17 cellular contexts compared by ENCODE assay signal in the genomic region with DNA sequence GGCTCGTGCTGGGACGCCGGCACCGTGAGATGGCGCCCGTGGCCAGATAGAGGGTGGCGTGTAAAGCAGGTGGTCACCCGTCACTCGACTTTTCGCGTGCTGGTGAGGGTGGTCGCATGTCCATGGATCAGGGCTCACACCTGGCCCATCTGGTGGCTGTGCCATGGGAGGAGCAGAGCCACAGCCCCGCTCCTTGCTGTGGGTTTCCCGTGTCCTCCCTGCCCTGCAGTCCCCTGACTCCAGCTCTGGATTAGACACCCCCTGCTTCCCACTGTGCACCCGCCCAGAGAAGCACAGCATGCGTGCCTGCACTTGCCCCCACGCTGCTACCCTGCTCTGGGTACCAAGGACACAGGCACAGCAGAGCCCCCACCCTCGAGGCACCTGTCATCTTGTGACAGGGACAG. TPM values are rescaled to one million over a fixed set of nuclear protein-coding genes. Genes with fewer than 3 reads are reported as not detected.
DNase-seq lines count a peak whose midpoint lies in the region; ATAC-seq and TF ChIP-seq lines count a peak whose summit lies in the region.
"Had no signal": no experiment of that assay in that cellular context is flagged by ENCODE, and none has a peak within 500 bp of the region (broad histone marks: within the 10 kb centered on the region; RNA-seq: fewer than 3 reads in every experiment).

No MANE protein-coding gene starts in this region.

- intact Hi-C loops in activated CD4-positive, alpha-beta memory T cell treated with anti-CD3 and anti-CD28 coated beads for 36 hours (cut with micrococcal nuclease) = no loop called here
- intact Hi-C loops in gastrocnemius medialis (cut with DNase I; ENCODE audit: low total_unique reads) = loop anchor here (1.0 to 5.0 kb wide), 2 partner anchors 68 to 418 kb away; a partner anchor contains a TSS

- peaks cover 45% of the 10 kb centered on the region for H3K79me2 ChIP-seq in Loucy (ENCODE audit: insufficient read depth, low read length)
- H3K79me2 ChIP-seq: parathyroid adenoma had no signal

- H3K36me3 ChIP-seq in Loucy (ENCODE audit: insufficient read depth, low read length) (no peaks in the 10 kb centered on the region), endodermal cell (ENCODE audit: control insufficient read depth, insufficient read depth, low read length) (peaks cover under 1% of the 10 kb centered on the region), gastrocnemius medialis (peaks cover 0 to 10% of the 10 kb centered on the region in 2 donors)

- H3K9me3 Mint-ChIP-seq in activated CD4-positive, alpha-beta memory T cell treated with anti-CD3 and anti-CD28 coated beads, Interleukin-2, amount 10 ng/mL, durations not matched to agents 7 days and 5 days = peaks cover 5% of the 10 kb centered on the region
- H3K9me3 Mint-ChIP-seq in activated CD4-positive, alpha-beta memory T cell treated with anti-CD3 and anti-CD28 coated beads for 36 hours = no peaks in the 10 kb centered on the region
- no peaks in the 10 kb centered on the region for H3K9me3 Mint-ChIP-seq in endodermal cell

- H3K4me2 ChIP-seq in Loucy (ENCODE audit: low read depth, low read length, poor library complexity, severe bottlenecking) = peak overlapping the region; percentile 97

- H3K9ac ChIP-seq in Loucy (ENCODE audit: low read depth, low read length, poor library complexity, severe bottlenecking) (peak overlapping the region; percentile 99), endodermal cell (ENCODE audit: extremely low read depth, low read length, poor library complexity, severe bottlenecking) (no peak overlapping the region)
- H3K9ac ChIP-seq: parathyroid adenoma had no signal

- DNase-seq in activated CD4-positive, alpha-beta memory T cell treated with anti-CD3 and anti-CD28 coated beads, Interleukin-2, amount 10 ng/mL, durations not matched to agents 7 days and 5 days = no peak
- no peak for DNase-seq in activated CD4-positive, alpha-beta memory T cell treated with anti-CD3 and anti-CD28 coated beads for 36 hours
- DNase-seq in endodermal cell = no peak
- no peak for DNase-seq in gastrocnemius medialis
- DNase-seq in NCI-H2081 treated with DMSO at 0.1 percent for 48 hours (lab: John Stamatoyannopoulos, UW) = no peak
- no peak for DNase-seq in SW 1271 (lab: John Stamatoyannopoulos, UW)
- DNase-seq: activated CD4-positive, alpha-beta T cell treated with anti-CD3 and anti-CD28 coated beads for 4 hours; COR-L47; foreskin fibroblast; NCI-H1436 treated with DMSO at 0.1 percent for 48 hours; NK-92 treated with Interleukin-12 subunit alpha and Interleukin-12 subunit beta, amount 100 ng/mL, for 24 hours had no signal

- H3K4me1 ChIP-seq in Loucy (ENCODE audit: insufficient read depth, low read length, poor library complexity, severe bottlenecking) = peaks cover 18% of the 10 kb centered on the region
- peaks cover 3% of the 10 kb centered on the region for H3K4me1 ChIP-seq in endodermal cell (ENCODE audit: control insufficient read depth, insufficient read depth, low read length)
- peaks cover 19 to 27% of the 10 kb centered on the region in 2 donors for H3K4me1 ChIP-seq in gastrocnemius medialis

- CTCF ChIA-PET in activated CD4-positive, alpha-beta memory T cell treated with anti-CD3 and anti-CD28 coated beads, Interleukin-2, amount 10 ng/mL, durations not matched to agents 7 days and 5 days (lab: Charles Lee) = interaction anchor here (1.0 to 4.0 kb wide), 3 partner anchors 11 to 153 kb away, joined by 3 to 40 read pairs (median 33); no protein-coding TSS in a partner anchor
- CTCF ChIA-PET in activated CD4-positive, alpha-beta memory T cell treated with anti-CD3 and anti-CD28 coated beads for 36 hours (lab: Charles Lee) = interaction anchor here (0.7 to 5.8 kb wide), 4 partner anchors 22 to 151 kb away, joined by 3 to 122 read pairs (median 31); a partner anchor contains a TSS

- H3K27ac ChIP-seq in endodermal cell (ENCODE audit: low read depth, low read length) (no peak overlapping the region), gastrocnemius medialis (peak overlapping the region; percentile 93 to 100 (median 97))
- H3K27ac ChIP-seq: parathyroid adenoma had no signal

- H3K27me3 ChIP-seq in Loucy (ENCODE audit: insufficient read depth, low read length, poor library complexity, severe bottlenecking) (no peaks in the 10 kb centered on the region), endodermal cell (ENCODE audit: control insufficient read depth, insufficient read depth, low read length, poor library complexity, severe bottlenecking) (no peaks in the 10 kb centered on the region), gastrocnemius medialis (no peaks in the 10 kb centered on the region)

- H3K9me3 ChIP-seq in Loucy (ENCODE audit: insufficient read depth, low read depth, low read length) = no peaks in the 10 kb centered on the region
- H3K9me3 ChIP-seq in endodermal cell (ENCODE audit: control insufficient read depth, low read length) = no peaks in the 10 kb centered on the region
- no peaks in the 10 kb centered on the region for H3K9me3 ChIP-seq in gastrocnemius medialis

- H3K9me2 ChIP-seq in Loucy (replicated peaks; ENCODE audit: low read depth, low read length) = no peaks in the 10 kb centered on the region

- POLR2A ChIA-PET in activated CD4-positive, alpha-beta memory T cell treated with anti-CD3 and anti-CD28 coated beads, Interleukin-2, amount 10 ng/mL, durations not matched to agents 7 days and 5 days (lab: Charles Lee) = interaction anchor here (1.0 to 1.4 kb wide), 4 partner anchors 11 to 30 kb away, joined by 3 to 4 read pairs (median 3); no protein-coding TSS in a partner anchor
- POLR2A ChIA-PET in activated CD4-positive, alpha-beta memory T cell treated with anti-CD3 and anti-CD28 coated beads for 36 hours (lab: Charles Lee) = no interaction called here

- H4K20me1 ChIP-seq in Loucy (ENCODE audit: insufficient read depth, low read length, poor library complexity, severe bottlenecking) = peaks cover 6% of the 10 kb centered on the region

- TF ChIP-seq POLR2A in gastrocnemius medialis (IDR thresholded peaks at IDR 0.05) = no peak

- H3K27me3 Mint-ChIP-seq in activated CD4-positive, alpha-beta memory T cell treated with anti-CD3 and anti-CD28 coated beads, Interleukin-2, amount 10 ng/mL, durations not matched to agents 7 days and 5 days = peaks cover 8% of the 10 kb centered on the region
- peaks cover under 1% of the 10 kb centered on the region for H3K27me3 Mint-ChIP-seq in activated CD4-positive, alpha-beta memory T cell treated with anti-CD3 and anti-CD28 coated beads for 36 hours
- H3K27me3 Mint-ChIP-seq in endodermal cell (ENCODE audit: insufficient read depth) = peaks cover 8% of the 10 kb centered on the region

- WGBS in endodermal cell (ENCODE audit: insufficient coverage in 1 of 2, insufficient read length in 1 of 2), 2 experiments = 94 to 95% methylated on average over 10 to 18 of the region's 18 CpGs

- no peak overlapping the region for H2AFZ ChIP-seq in Loucy (ENCODE audit: low read length)
- H2AFZ ChIP-seq: parathyroid adenoma had no signal

- H3K27ac Mint-ChIP-seq in activated CD4-positive, alpha-beta memory T cell treated with anti-CD3 and anti-CD28 coated beads, Interleukin-2, amount 10 ng/mL, durations not matched to agents 7 days and 5 days = no peak overlapping the region
- no peak overlapping the region for H3K27ac Mint-ChIP-seq in activated CD4-positive, alpha-beta memory T cell treated with anti-CD3 and anti-CD28 coated beads for 36 hours
- H3K27ac Mint-ChIP-seq in endodermal cell = no peak overlapping the region
- H3K27ac Mint-ChIP-seq: stimulated activated naive CD8-positive, alpha-beta T cell treated with anti-CD3 and anti-CD28 coated beads, Interleukin-15, Interleukin-2, amounts not matched to agents 100 ng/mL and 50 ng/mL, for 24 hours; T-helper 2 cell treated with Interferon-gamma antibody and Interleukin-4, amounts not matched to agents 5 μg/mL and 100 μg/mL, for 36 hours had no signal

- ATAC-seq in gastrocnemius medialis = no peak
- ATAC-seq in HG02852 (IDR thresholded peaks at IDR 0.05; ENCODE audit: unreplicated experiment) = no peak
- ATAC-seq: Right ventricle myocardium inferior had no signal

- H3K4me3 ChIP-seq in Loucy (ENCODE audit: low read length, poor library complexity, severe bottlenecking) (peak overlapping the region; percentile 77), endodermal cell (ENCODE audit: low read length) (no peak overlapping the region), gastrocnemius medialis (no peak overlapping the region)

- no peaks in the 10 kb centered on the region for H3F3A ChIP-seq in Loucy (ENCODE audit: low read depth)

- peak overlapping the region; percentile 24 for H3K4me3 Mint-ChIP-seq in activated CD4-positive, alpha-beta memory T cell treated with anti-CD3 and anti-CD28 coated beads, Interleukin-2, amount 10 ng/mL, durations not matched to agents 7 days and 5 days
- no peak overlapping the region for H3K4me3 Mint-ChIP-seq in activated CD4-positive, alpha-beta memory T cell treated with anti-CD3 and anti-CD28 coated beads for 36 hours
- peak overlapping the region; percentile 71 for H3K4me3 Mint-ChIP-seq in endodermal cell

- H3K36me3 Mint-ChIP-seq in activated CD4-positive, alpha-beta memory T cell treated with anti-CD3 and anti-CD28 coated beads, Interleukin-2, amount 10 ng/mL, durations not matched to agents 7 days and 5 days (ENCODE audit: low read depth) = peaks cover 6% of the 10 kb centered on the region
- no peaks in the 10 kb centered on the region for H3K36me3 Mint-ChIP-seq in activated CD4-positive, alpha-beta memory T cell treated with anti-CD3 and anti-CD28 coated beads for 36 hours
- peaks cover 4% of the 10 kb centered on the region for H3K36me3 Mint-ChIP-seq in endodermal cell (ENCODE audit: low read depth)

- in situ Hi-C loops in gastrocnemius medialis (cut with MboI; ENCODE audit: low sequenced_read_pairs in 4 of 4) = loop anchor here (5.0 kb wide), 2 partner anchors 153 to 158 kb away; a partner anchor contains a TSS

- peaks cover 12% of the 10 kb centered on the region for H3K4me1 Mint-ChIP-seq in activated CD4-positive, alpha-beta memory T cell treated with anti-CD3 and anti-CD28 coated beads, Interleukin-2, amount 10 ng/mL, durations not matched to agents 7 days and 5 days
- peaks cover 11% of the 10 kb centered on the region for H3K4me1 Mint-ChIP-seq in activated CD4-positive, alpha-beta memory T cell treated with anti-CD3 and anti-CD28 coated beads for 36 hours (ENCODE audit: low read depth)
- no peaks in the 10 kb centered on the region for H3K4me1 Mint-ChIP-seq in endodermal cell

- TF ChIP-seq CTCF in Loucy (conservative IDR thresholded peaks at IDR 0.05; ENCODE audit: low read length) (no peak), endodermal cell (conservative IDR thresholded peaks at IDR 0.05) (no peak), gastrocnemius medialis (IDR thresholded peaks at IDR 0.05 in 4 of 5, conservative IDR thresholded peaks at IDR 0.05 in 1 of 5) (no peak)

RNA-seq across cellular contexts. Expression of a gene that starts 1.8 kb away (rescaled TPM):
- total RNA-seq in activated CD4-positive, alpha-beta memory T cell treated with anti-CD3 and anti-CD28 coated beads, Interleukin-2, amount 10 ng/mL, durations not matched to agents 7 days and 5 days = 10 to 100 TPM; 47.0 to 49.0 TPM
- total RNA-seq in activated CD4-positive, alpha-beta memory T cell treated with anti-CD3 and anti-CD28 coated beads for 36 hours = 10 to 100 TPM; 28.0 to 28.4 TPM
- 10 to 100 TPM; 56.4 to 58.4 TPM for total RNA-seq in endodermal cell
- 28.9 TPM for polyA plus RNA-seq in endodermal cell (2013, experiment 1 of 2)
- 28.8 TPM for polyA plus RNA-seq in endodermal cell (2013, experiment 2 of 2)
- total RNA-seq in gastrocnemius medialis = 10 to 100 TPM; 25.7 to 46.9 (median 41.5) TPM

RNA-seq across cellular contexts. Expression of a gene that starts 25.4 kb away (rescaled TPM):
- 1 to 10 TPM; 8.1 to 8.7 TPM for total RNA-seq in activated CD4-positive, alpha-beta memory T cell treated with anti-CD3 and anti-CD28 coated beads, Interleukin-2, amount 10 ng/mL, durations not matched to agents 7 days and 5 days
- 1 to 10 TPM; 8.1 to 8.5 TPM for total RNA-seq in activated CD4-positive, alpha-beta memory T cell treated with anti-CD3 and anti-CD28 coated beads for 36 hours
- total RNA-seq in endodermal cell (10 to 100 TPM; 12.4 to 16.7 TPM), gastrocnemius medialis (10 to 100 TPM; 26.0 to 51.7 (median 43.5) TPM)
- 6.4 TPM for polyA plus RNA-seq in endodermal cell (2013, experiment 1 of 2)
- polyA plus RNA-seq in endodermal cell (2013, experiment 2 of 2) = 6.8 TPM
